1 cellular context compared by ENCODE assay signal in genomic region chr17:64084086-64084939, GRCh38.
TF ChIP-seq lines count a peak whose summit lies in the region.

No MANE protein-coding gene starts in this region.

TF ChIP-seq in A549, 52 proteins besides CTCF, POLR2A, EP300 and RAD21 (continued from another document):
- TF ChIP-seq REST (IDR thresholded peaks at IDR 0.05) = no peak
- TF ChIP-seq HOXA7 (CRISPR knock-in tag; IDR thresholded peaks at IDR 0.05) = no peak
- TF ChIP-seq ZSCAN20 (CRISPR knock-in tag; IDR thresholded peaks at IDR 0.05) = no peak
- TF ChIP-seq ZFP36 (IDR thresholded peaks at IDR 0.05; ENCODE audit: borderline replicate concordance, partially characterized antibody) = no peak
- TF ChIP-seq E2F6 (IDR thresholded peaks at IDR 0.05; ENCODE audit: borderline replicate concordance, low read depth) = no peak
- no peak for TF ChIP-seq RNF2 (IDR thresholded peaks at IDR 0.05; ENCODE audit: borderline replicate concordance, low read depth)
- TF ChIP-seq MYC (IDR thresholded peaks at IDR 0.05; ENCODE audit: borderline replicate concordance, low read length) = 0 out of 2 replicates have a peak, but pooled peaks have one; percentile 30
- TF ChIP-seq PBX3 (IDR thresholded peaks at IDR 0.05) = no peak
- no peak for TF ChIP-seq HMGXB4 (CRISPR knock-in tag; IDR thresholded peaks at IDR 0.05; ENCODE audit: borderline replicate concordance)
- no peak for TF ChIP-seq ELK1 (IDR thresholded peaks at IDR 0.05; ENCODE audit: low read depth, low read length)
- TF ChIP-seq KDM5A (IDR thresholded peaks at IDR 0.05) = no peak
- peak; percentile 85; the same call in 1 of the 2 replicates for TF ChIP-seq CHD4 (IDR thresholded peaks at IDR 0.05; ENCODE audit: borderline replicate concordance)
- no peak for TF ChIP-seq MAFK (IDR thresholded peaks at IDR 0.05; ENCODE audit: partially characterized antibody)
- TF ChIP-seq ATOH8 (CRISPR knock-in tag; IDR thresholded peaks at IDR 0.05; ENCODE audit: low read depth) = no peak
- no peak for TF ChIP-seq NPAS2 (CRISPR knock-in tag; IDR thresholded peaks at IDR 0.05; ENCODE audit: borderline replicate concordance)
- no peak for TF ChIP-seq ZNF302 (CRISPR knock-in tag; IDR thresholded peaks at IDR 0.05)
- TF ChIP-seq TFCP2L1 (CRISPR knock-in tag; IDR thresholded peaks at IDR 0.05) = no peak
- no peak for TF ChIP-seq RFX5 (IDR thresholded peaks at IDR 0.05)
- TF ChIP-seq TP53 (CRISPR knock-in tag; IDR thresholded peaks at IDR 0.05) = no peak
- no peak for TF ChIP-seq PHF8 (IDR thresholded peaks at IDR 0.05; ENCODE audit: borderline replicate concordance, low read depth)
- TF ChIP-seq KDM1A (IDR thresholded peaks at IDR 0.05; ENCODE audit: low read depth) = peak; percentile 83; the same call in 1 of the 2 replicates
- TF ChIP-seq FOSB (CRISPR knock-in tag; IDR thresholded peaks at IDR 0.05) = no peak
- TF ChIP-seq FOSL2 (IDR thresholded peaks at IDR 0.05) = 0 out of 2 replicates have a peak, but pooled peaks have one; percentile 11
- no peak for TF ChIP-seq FOSL2 (CRISPR knock-in tag; IDR thresholded peaks at IDR 0.05)
- peak; percentile 38 to 40; a peak in 2 of 5 replicates for TF ChIP-seq JUN (IDR thresholded peaks at IDR 0.05)
- TF ChIP-seq RARB (CRISPR knock-in tag; IDR thresholded peaks at IDR 0.05) = no peak
- no peak for TF ChIP-seq NFE2L2 (conservative IDR thresholded peaks at IDR 0.05; ENCODE audit: low read length)
- no peak for TF ChIP-seq CHD2 (IDR thresholded peaks at IDR 0.05; ENCODE audit: low read length, partially characterized antibody)
- TF ChIP-seq BHLHE40 (IDR thresholded peaks at IDR 0.05; ENCODE audit: low read depth, low read length) = no peak
- no peak for TF ChIP-seq MAZ (IDR thresholded peaks at IDR 0.05; ENCODE audit: borderline replicate concordance, low read depth, low read length)
- no peak for TF ChIP-seq EHF (CRISPR knock-in tag; IDR thresholded peaks at IDR 0.05)
- TF ChIP-seq HES2 (IDR thresholded peaks at IDR 0.05) = no peak
- no peak for TF ChIP-seq MAX (IDR thresholded peaks at IDR 0.05)
- TF ChIP-seq HOXB13 (CRISPR knock-in tag; IDR thresholded peaks at IDR 0.05; ENCODE audit: low read depth) = no peak
- no peak for TF ChIP-seq ZC3H11A (IDR thresholded peaks at IDR 0.05)
- no peak for TF ChIP-seq HEYL (CRISPR knock-in tag; IDR thresholded peaks at IDR 0.05)
- TF ChIP-seq FOXS1 (CRISPR knock-in tag; IDR thresholded peaks at IDR 0.05) = no peak
- peak in 1 of 2 experiments; percentile 12; a peak in 1 of 4 replicates for TF ChIP-seq CEBPB (IDR thresholded peaks at IDR 0.05)
- no peak for TF ChIP-seq HOXB5 (CRISPR knock-in tag; IDR thresholded peaks at IDR 0.05)
- TF ChIP-seq EHMT2 (IDR thresholded peaks at IDR 0.05; ENCODE audit: low read depth) = no peak
- no peak for TF ChIP-seq BCL3 (IDR thresholded peaks at IDR 0.05)
- TF ChIP-seq JUNB (IDR thresholded peaks at IDR 0.05) = peak; percentile 44; the same call in 1 of the 2 replicates
- no peak for TF ChIP-seq ESRRA (IDR thresholded peaks at IDR 0.05; ENCODE audit: borderline replicate concordance, low read length)
- no peak for TF ChIP-seq CBX8 (IDR thresholded peaks at IDR 0.05)
- TF ChIP-seq POLR2AphosphoS2 (conservative IDR thresholded peaks at IDR 0.05; ENCODE audit: low read length) = no peak
- 0 out of 3 replicates have a peak, but pooled peaks have one; percentile 9 for TF ChIP-seq SMC3 (IDR thresholded peaks at IDR 0.05)
- TF ChIP-seq CBX2 (IDR thresholded peaks at IDR 0.05; ENCODE audit: borderline replicate concordance, low read depth) = no peak
